Comparison of ENCODE assay signal across 1 cellular context in genomic region chr3:128432301-128432897, GRCh38.
TF ChIP-seq lines count a peak whose summit lies in the region.

No MANE protein-coding gene starts in this region.

TF ChIP-seq in WTC11, 78 proteins besides CTCF, POLR2A, EP300 and RAD21 (continued from another document):
- no peak for TF ChIP-seq ATF6 (CRISPR knock-in tag; IDR thresholded peaks at IDR 0.05)
- peak; percentile 42; the same call in 1 of the 2 replicates for TF ChIP-seq ARID4B (CRISPR knock-in tag; IDR thresholded peaks at IDR 0.05; ENCODE audit: borderline replicate concordance)
- TF ChIP-seq E2F4 (CRISPR knock-in tag; IDR thresholded peaks at IDR 0.05; ENCODE audit: borderline replicate concordance, low read depth) = no peak
- no peak for TF ChIP-seq TEAD4 (CRISPR knock-in tag; IDR thresholded peaks at IDR 0.05)
- TF ChIP-seq ZNF219 (CRISPR knock-in tag; IDR thresholded peaks at IDR 0.05; ENCODE audit: borderline replicate concordance) = no peak
- TF ChIP-seq FOXP1 (CRISPR knock-in tag; IDR thresholded peaks at IDR 0.05; ENCODE audit: borderline replicate concordance) = no peak
- no peak for TF ChIP-seq KAT7 (CRISPR knock-in tag; IDR thresholded peaks at IDR 0.05; ENCODE audit: borderline replicate concordance)
- no peak for TF ChIP-seq IRF2 (CRISPR knock-in tag; IDR thresholded peaks at IDR 0.05; ENCODE audit: borderline replicate concordance, low read depth)
- no peak for TF ChIP-seq ZNF263 (CRISPR knock-in tag; IDR thresholded peaks at IDR 0.05; ENCODE audit: low read depth)
- no peak for TF ChIP-seq MYBL2 (CRISPR knock-in tag; IDR thresholded peaks at IDR 0.05)
- no peak for TF ChIP-seq SOX15 (CRISPR knock-in tag; IDR thresholded peaks at IDR 0.05)
- no peak for TF ChIP-seq HMGA2 (CRISPR knock-in tag; IDR thresholded peaks at IDR 0.05)
- no peak for TF ChIP-seq ELF4 (CRISPR knock-in tag; IDR thresholded peaks at IDR 0.05; ENCODE audit: low read depth)
- no peak for TF ChIP-seq FOXJ3 (CRISPR knock-in tag; IDR thresholded peaks at IDR 0.05; ENCODE audit: borderline replicate concordance)
- TF ChIP-seq PREB (CRISPR knock-in tag; IDR thresholded peaks at IDR 0.05; ENCODE audit: borderline replicate concordance) = no peak
- no peak for TF ChIP-seq GABPB1 (CRISPR knock-in tag; IDR thresholded peaks at IDR 0.05)
- TF ChIP-seq MAX (CRISPR knock-in tag; IDR thresholded peaks at IDR 0.05) = peak; percentile 63
- no peak; the same call in 1 of the 2 replicates for TF ChIP-seq SP1 (CRISPR knock-in tag; conservative IDR thresholded peaks at IDR 0.05)
- TF ChIP-seq SMAD3 (CRISPR knock-in tag; IDR thresholded peaks at IDR 0.05; ENCODE audit: borderline replicate concordance) = 0 out of 2 replicates have a peak, but pooled peaks have one; percentile 45
- TF ChIP-seq EMX1 (CRISPR knock-in tag; IDR thresholded peaks at IDR 0.05) = no peak
- no peak for TF ChIP-seq RORB (CRISPR knock-in tag; IDR thresholded peaks at IDR 0.05)
- TF ChIP-seq USF1 (CRISPR knock-in tag; IDR thresholded peaks at IDR 0.05) = peak; percentile 51; the same call in 1 of the 2 replicates
- TF ChIP-seq, protein P1, sequence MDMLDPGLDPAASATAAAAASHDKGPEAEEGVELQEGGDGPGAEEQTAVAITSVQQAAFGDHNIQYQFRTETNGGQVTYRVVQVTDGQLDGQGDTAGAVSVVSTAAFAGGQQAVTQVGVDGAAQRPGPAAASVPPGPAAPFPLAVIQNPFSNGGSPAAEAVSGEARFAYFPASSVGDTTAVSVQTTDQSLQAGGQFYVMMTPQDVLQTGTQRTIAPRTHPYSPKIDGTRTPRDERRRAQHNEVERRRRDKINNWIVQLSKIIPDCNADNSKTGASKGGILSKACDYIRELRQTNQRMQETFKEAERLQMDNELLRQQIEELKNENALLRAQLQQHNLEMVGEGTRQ (CRISPR knock-in tag; IDR thresholded peaks at IDR 0.05) = no peak
- no peak for TF ChIP-seq OVOL2 (CRISPR knock-in tag; IDR thresholded peaks at IDR 0.05; ENCODE audit: borderline replicate concordance)
TF ChIP-seq in WTC11: peak in this region for 4.
